Comparison of ENCODE assay signal across 1 cellular context in genomic region chr16:85602402-85602801, GRCh38.
TF ChIP-seq lines count a peak whose summit lies in the region.

No MANE protein-coding gene starts in this region.

TF ChIP-seq in H1, 55 proteins besides CTCF, POLR2A, EP300 and RAD21:
- TF ChIP-seq ASH2L (IDR thresholded peaks at IDR 0.05; ENCODE audit: low read length) (no peak), SP1 (IDR thresholded peaks at IDR 0.05; ENCODE audit: low read depth, low read length) (no peak), POLR2AphosphoS5 (IDR thresholded peaks at IDR 0.05; ENCODE audit: low read depth, low read length) (no peak), ATF2 (IDR thresholded peaks at IDR 0.05; ENCODE audit: low read length) (no peak), FOSL1 (IDR thresholded peaks at IDR 0.05; ENCODE audit: insufficient read depth, low read depth, low read length) (no peak), SAP30 (IDR thresholded peaks at IDR 0.05; ENCODE audit: insufficient read depth, insufficient replicate concordance, low read length) (no peak)
